In the genomic region with DNA sequence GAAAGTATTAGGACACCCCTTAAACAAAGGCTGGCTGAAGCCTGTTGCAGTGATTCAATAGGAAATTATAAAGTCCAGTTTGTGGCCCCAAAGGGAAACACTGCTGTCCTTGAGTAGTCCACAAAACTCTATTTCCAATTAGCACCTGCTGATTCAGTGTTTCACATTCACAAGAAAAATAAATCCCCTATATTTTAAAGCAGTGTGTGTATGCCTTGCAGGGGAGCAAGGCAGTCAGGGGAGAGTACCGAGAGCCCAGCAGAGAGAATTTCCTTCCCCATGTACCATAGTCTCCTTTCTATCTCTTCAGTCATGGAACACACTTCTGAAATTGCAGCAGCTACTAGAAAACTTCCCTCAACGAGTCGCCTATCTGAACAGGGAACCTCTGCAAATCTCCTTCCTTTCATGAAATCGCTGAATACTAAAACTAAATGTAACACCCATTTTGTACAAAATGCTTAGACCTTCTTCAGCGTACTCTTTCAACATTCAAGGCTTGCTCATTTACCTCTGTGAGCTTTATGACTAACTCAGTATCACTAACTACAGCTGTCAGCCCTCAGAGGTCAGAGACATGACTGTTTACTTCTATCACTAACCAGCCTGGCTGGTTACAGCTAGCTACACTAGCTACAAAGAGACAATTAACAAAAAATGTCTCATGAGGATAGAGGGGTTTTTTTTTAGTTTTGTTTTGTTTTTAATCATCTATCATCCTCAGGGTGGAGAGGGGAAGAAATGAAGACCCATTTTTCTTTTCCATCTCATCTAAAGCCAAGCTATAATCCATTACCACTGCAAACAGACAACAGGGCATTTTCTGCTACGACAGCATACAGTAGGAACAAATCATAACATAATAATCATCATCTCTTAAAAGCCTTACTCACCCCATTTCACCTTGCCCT, we compare ENCODE assay signal across 12 cellular contexts.
DNase-seq lines count a peak whose midpoint lies in the region; ATAC-seq and TF ChIP-seq lines count a peak whose summit lies in the region.
"Had no signal": no experiment of that assay in that cellular context is flagged by ENCODE, and none has a peak within 500 bp of the region (broad histone marks: within the 10 kb centered on the region; RNA-seq: fewer than 3 reads in every experiment).

No MANE protein-coding gene starts in this region.

- no peak overlapping the region for H3K27ac Mint-ChIP-seq in activated naive CD4-positive, alpha-beta T cell treated with anti-CD3 and anti-CD28 coated beads for 36 hours
- peak overlapping the region; percentile 94 for H3K27ac Mint-ChIP-seq in stimulated activated memory B cell treated with anti-CD40 and anti-IgM and Interleukin-4, amounts not matched to agents 10 μg/mL and 1 μg/mL and 100 μg/mL, for 72 hours
- H3K27ac Mint-ChIP-seq: WTC11 had no signal

- H3K4me1 Mint-ChIP-seq in activated naive CD4-positive, alpha-beta T cell treated with anti-CD3 and anti-CD28 coated beads for 36 hours (ENCODE audit: low read depth): no peaks in the 10 kb centered on the region
- peaks cover 96% of the 10 kb centered on the region for H3K4me1 Mint-ChIP-seq in stimulated activated memory B cell treated with anti-CD40 and anti-IgM and Interleukin-4, amounts not matched to agents 10 μg/mL and 1 μg/mL and 100 μg/mL, for 72 hours

- H3K9me3 Mint-ChIP-seq in activated naive CD4-positive, alpha-beta T cell treated with anti-CD3 and anti-CD28 coated beads for 36 hours: no peaks in the 10 kb centered on the region
- H3K9me3 Mint-ChIP-seq in stimulated activated memory B cell treated with anti-CD40 and anti-IgM and Interleukin-4, amounts not matched to agents 10 μg/mL and 1 μg/mL and 100 μg/mL, for 72 hours: no peaks in the 10 kb centered on the region
- H3K9me3 Mint-ChIP-seq: WTC11 had no signal

- H3K9me3 ChIP-seq in suprapubic skin: no peaks in the 10 kb centered on the region
- H3K9me3 ChIP-seq: HAP-1, right atrium auricular region had no signal

- H3K4me1 ChIP-seq in suprapubic skin: peaks cover 11% of the 10 kb centered on the region
- H3K4me1 ChIP-seq: HAP-1, right atrium auricular region had no signal

- H3K36me3 ChIP-seq in suprapubic skin: no peaks in the 10 kb centered on the region
- H3K36me3 ChIP-seq: HAP-1, right atrium auricular region had no signal

- TF ChIP-seq POLR2A in suprapubic skin (IDR thresholded peaks at IDR 0.05): no peak

- H3K27me3 Mint-ChIP-seq in activated naive CD4-positive, alpha-beta T cell treated with anti-CD3 and anti-CD28 coated beads for 36 hours (ENCODE audit: low read depth): no peaks in the 10 kb centered on the region
- no peaks in the 10 kb centered on the region for H3K27me3 Mint-ChIP-seq in stimulated activated memory B cell treated with anti-CD40 and anti-IgM and Interleukin-4, amounts not matched to agents 10 μg/mL and 1 μg/mL and 100 μg/mL, for 72 hours

- no peak overlapping the region for H3K27ac ChIP-seq in suprapubic skin
- H3K27ac ChIP-seq: right atrium auricular region had no signal

- intact Hi-C loops in activated naive CD4-positive, alpha-beta T cell treated with anti-CD3 and anti-CD28 coated beads for 36 hours (cut with micrococcal nuclease): loop anchor here (1.0 kb wide), 1 partner anchor 36 kb away; no protein-coding TSS in a partner anchor

- peak; percentile 77 for ATAC-seq in HG02623 (IDR thresholded peaks at IDR 0.05; ENCODE audit: unreplicated experiment)
- ATAC-seq in stimulated activated memory B cell treated with anti-CD40 and anti-IgM and Interleukin-4, amounts not matched to agents 10 μg/mL and 1 μg/mL and 100 μg/mL, for 72 hours: peak; percentile 92
- ATAC-seq: WTC11 had no signal

- no peak for TF ChIP-seq CTCF in suprapubic skin (IDR thresholded peaks at IDR 0.05)

- DNase-seq in activated naive CD4-positive, alpha-beta T cell treated with anti-CD3 and anti-CD28 coated beads for 36 hours: peak; percentile 10
- DNase-seq in activated naive CD4-positive, alpha-beta T cell treated with anti-CD3 and anti-CD28 coated beads, Interleukin-2, amount 50 U/mL, for 16 hours: no peak
- DNase-seq in HPDE6-E6E7 (ENCODE audit: extremely low spot score): peak; percentile 4
- DNase-seq in MV-4-11 (lab: John Stamatoyannopoulos, UW): no peak
- no peak for DNase-seq in suprapubic skin (ENCODE audit: low spot score in 2 of 2)
- no peak for DNase-seq in stimulated activated CD4-positive, alpha-beta T cell treated with anti-CD3 and anti-CD28 coated beads, Interleukin-4, amount 100 ng/mL, for 4 hours
- DNase-seq: NCI-H446 had no signal

- no peaks in the 10 kb centered on the region for H3K36me3 Mint-ChIP-seq in activated naive CD4-positive, alpha-beta T cell treated with anti-CD3 and anti-CD28 coated beads for 36 hours (ENCODE audit: low read depth)
- H3K36me3 Mint-ChIP-seq in stimulated activated memory B cell treated with anti-CD40 and anti-IgM and Interleukin-4, amounts not matched to agents 10 μg/mL and 1 μg/mL and 100 μg/mL, for 72 hours: peaks cover 20% of the 10 kb centered on the region
- H3K36me3 Mint-ChIP-seq: WTC11 had no signal

- no peak overlapping the region for H3K4me3 ChIP-seq in suprapubic skin
- H3K4me3 ChIP-seq: HAP-1, right atrium auricular region had no signal

- CTCF ChIA-PET in activated naive CD4-positive, alpha-beta T cell treated with anti-CD3 and anti-CD28 coated beads for 36 hours (lab: Charles Lee): no interaction called here

- H3K27me3 ChIP-seq in suprapubic skin: no peaks in the 10 kb centered on the region
- H3K27me3 ChIP-seq: right atrium auricular region had no signal

- TF ChIP-seq EP300 in suprapubic skin (IDR thresholded peaks at IDR 0.05): no peak

- H3K4me3 Mint-ChIP-seq in activated naive CD4-positive, alpha-beta T cell treated with anti-CD3 and anti-CD28 coated beads for 36 hours: no peak overlapping the region
- H3K4me3 Mint-ChIP-seq in stimulated activated memory B cell treated with anti-CD40 and anti-IgM and Interleukin-4, amounts not matched to agents 10 μg/mL and 1 μg/mL and 100 μg/mL, for 72 hours: peak overlapping the region; percentile 59
- H3K4me3 Mint-ChIP-seq: WTC11 had no signal

- WGBS in suprapubic skin: 73% methylated on average over 6 of the region's 6 CpGs

Comparison
In these comparisons a context has a peak if more than half of its experiments do, and no peak if none do; other contexts are left out.
1. DNase-seq: peak in activated naive CD4-positive, alpha-beta T cell treated with anti-CD3 and anti-CD28 coated beads for 36 hours (single experiment) and HPDE6-E6E7 (single experiment); none in activated naive CD4-positive, alpha-beta T cell treated with anti-CD3 and anti-CD28 coated beads, Interleukin-2, amount 50 U/mL, for 16 hours (single experiment), MV-4-11 (single experiment), suprapubic skin (0 of 2) and stimulated activated CD4-positive, alpha-beta T cell treated with anti-CD3 and anti-CD28 coated beads, Interleukin-4, amount 100 ng/mL, for 4 hours (0 of 2).